1 cellular context compared by ENCODE assay signal in the genomic region with DNA sequence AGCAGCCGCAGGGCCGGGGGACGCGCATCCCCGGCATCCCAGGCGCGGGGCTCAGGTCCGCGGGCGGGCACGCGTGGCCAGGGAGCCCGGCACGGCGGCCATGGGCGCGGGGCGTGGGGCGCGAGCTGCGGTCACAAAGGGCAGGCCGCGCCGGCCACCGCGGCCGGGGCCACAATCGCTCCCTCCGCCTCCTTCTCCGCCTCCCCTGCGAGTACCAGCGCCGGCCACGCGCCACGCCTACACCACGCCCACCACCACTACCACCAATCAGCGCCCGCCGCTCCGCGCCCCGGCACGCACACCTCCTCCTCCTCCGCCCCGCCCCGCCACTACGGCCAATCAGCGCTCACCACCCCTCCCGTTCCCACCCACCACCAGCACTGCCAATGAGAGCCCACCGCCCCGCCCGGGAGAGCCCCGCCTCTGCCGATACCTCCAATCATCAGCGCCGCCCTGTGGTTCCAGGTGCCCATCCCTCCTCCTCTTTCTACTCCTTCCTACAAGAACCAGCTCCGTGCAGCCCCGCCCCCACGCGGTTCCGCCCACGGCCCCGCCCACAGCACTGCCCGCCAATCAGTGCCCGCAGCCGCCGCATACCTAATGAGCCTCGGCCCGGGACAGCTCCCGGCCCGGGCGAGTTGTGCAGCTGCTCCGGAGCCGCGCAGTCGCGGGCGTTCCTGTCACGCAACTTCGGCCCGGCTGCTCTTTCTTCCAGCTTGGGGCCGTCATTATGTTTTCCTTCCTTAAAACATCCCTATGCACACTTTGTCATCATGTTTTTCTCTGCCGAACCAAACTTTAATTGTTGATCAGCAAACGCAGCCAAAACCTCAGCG.
A peak's percentile ranks its signal among the peaks of the same experiment; 100 is the strongest.
TF ChIP-seq lines count a peak whose summit lies in the region.

A gene (minus strand): TSS at position 213 of the 836 bp plus-strand sequence. CDS start 232 bp downstream, outside the sequence.

TF ChIP-seq in HEK293, 187 proteins besides CTCF, POLR2A, EP300 and RAD21 (continued from another document):
- TF ChIP-seq, protein P1, sequence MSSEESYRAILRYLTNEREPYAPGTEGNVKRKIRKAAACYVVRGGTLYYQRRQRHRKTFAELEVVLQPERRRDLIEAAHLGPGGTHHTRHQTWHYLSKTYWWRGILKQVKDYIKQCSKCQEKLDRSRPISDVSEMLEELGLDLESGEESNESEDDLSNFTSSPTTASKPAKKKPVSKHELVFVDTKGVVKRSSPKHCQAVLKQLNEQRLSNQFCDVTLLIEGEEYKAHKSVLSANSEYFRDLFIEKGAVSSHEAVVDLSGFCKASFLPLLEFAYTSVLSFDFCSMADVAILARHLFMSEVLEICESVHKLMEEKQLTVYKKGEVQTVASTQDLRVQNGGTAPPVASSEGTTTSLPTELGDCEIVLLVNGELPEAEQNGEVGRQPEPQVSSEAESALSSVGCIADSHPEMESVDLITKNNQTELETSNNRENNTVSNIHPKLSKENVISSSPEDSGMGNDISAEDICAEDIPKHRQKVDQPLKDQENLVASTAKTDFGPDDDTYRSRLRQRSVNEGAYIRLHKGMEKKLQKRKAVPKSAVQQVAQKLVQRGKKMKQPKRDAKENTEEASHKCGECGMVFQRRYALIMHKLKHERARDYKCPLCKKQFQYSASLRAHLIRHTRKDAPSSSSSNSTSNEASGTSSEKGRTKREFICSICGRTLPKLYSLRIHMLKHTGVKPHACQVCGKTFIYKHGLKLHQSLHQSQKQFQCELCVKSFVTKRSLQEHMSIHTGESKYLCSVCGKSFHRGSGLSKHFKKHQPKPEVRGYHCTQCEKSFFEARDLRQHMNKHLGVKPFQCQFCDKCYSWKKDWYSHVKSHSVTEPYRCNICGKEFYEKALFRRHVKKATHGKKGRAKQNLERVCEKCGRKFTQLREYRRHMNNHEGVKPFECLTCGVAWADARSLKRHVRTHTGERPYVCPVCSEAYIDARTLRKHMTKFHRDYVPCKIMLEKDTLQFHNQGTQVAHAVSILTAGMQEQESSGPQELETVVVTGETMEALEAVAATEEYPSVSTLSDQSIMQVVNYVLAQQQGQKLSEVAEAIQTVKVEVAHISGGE (tag by site-specific recombination; conservative IDR thresholded peaks at IDR 0.05; ENCODE audit: low read depth) = peak; percentile 39; the same call in 1 of the 2 replicates
- TF ChIP-seq ZNF707 (tag by site-specific recombination; IDR thresholded peaks at IDR 0.05) (no peak), ZNF132 (tag by site-specific recombination; IDR thresholded peaks at IDR 0.05; ENCODE audit: borderline replicate concordance) (no peak), FEZF1 (tag by site-specific recombination; IDR thresholded peaks at IDR 0.05) (no peak; the same call in 1 of the 2 replicates), EGR2 (tag by site-specific recombination; IDR thresholded peaks at IDR 0.05; ENCODE audit: low read depth) (peak; percentile 96), YY2 (tag by site-specific recombination; IDR thresholded peaks at IDR 0.05) (no peak), SP2 (tag by site-specific recombination; IDR thresholded peaks at IDR 0.05) (peak; percentile 99), ZFP41 (tag by site-specific recombination; IDR thresholded peaks at IDR 0.05; ENCODE audit: borderline replicate concordance) (no peak), ZNF837 (tag by site-specific recombination; IDR thresholded peaks at IDR 0.05) (no peak), ZNF335 (tag by site-specific recombination; conservative IDR thresholded peaks at IDR 0.05) (peak; percentile 89), ZNF416 (tag by site-specific recombination; IDR thresholded peaks at IDR 0.05) (no peak), ZNF140 (tag by site-specific recombination; IDR thresholded peaks at IDR 0.05) (no peak), ZNF571 (tag by site-specific recombination; IDR thresholded peaks at IDR 0.05) (no peak), SP3 (tag by site-specific recombination; IDR thresholded peaks at IDR 0.05) (peak; percentile 99), ZEB2 (tag by site-specific recombination; IDR thresholded peaks at IDR 0.05) (peak; percentile 72), ZNF585B (tag by site-specific recombination; IDR thresholded peaks at IDR 0.05) (no peak), ZNF600 (tag by site-specific recombination; IDR thresholded peaks at IDR 0.05) (peak; percentile 98), ZNF473 (tag by site-specific recombination; IDR thresholded peaks at IDR 0.05) (no peak), KLF10 (tag by site-specific recombination; IDR thresholded peaks at IDR 0.05) (peak; percentile 99), KLF16 (tag by site-specific recombination; IDR thresholded peaks at IDR 0.05) (peak; percentile 32), HOXD13 (CRISPR knock-in tag; IDR thresholded peaks at IDR 0.05; ENCODE audit: borderline replicate concordance) (no peak), ZFHX2 (tag by site-specific recombination; conservative IDR thresholded peaks at IDR 0.05) (peak; percentile 97), ZNF24 (tag by site-specific recombination; IDR thresholded peaks at IDR 0.05) (0 out of 2 replicates have a peak, but pooled peaks have one; percentile 45), SP7 (tag by site-specific recombination; IDR thresholded peaks at IDR 0.05) (peak; percentile 58), ZNF596 (tag by site-specific recombination; IDR thresholded peaks at IDR 0.05) (no peak), KLF8 (tag by site-specific recombination; IDR thresholded peaks at IDR 0.05) (peak; percentile 93)
- TF ChIP-seq, protein P2, sequence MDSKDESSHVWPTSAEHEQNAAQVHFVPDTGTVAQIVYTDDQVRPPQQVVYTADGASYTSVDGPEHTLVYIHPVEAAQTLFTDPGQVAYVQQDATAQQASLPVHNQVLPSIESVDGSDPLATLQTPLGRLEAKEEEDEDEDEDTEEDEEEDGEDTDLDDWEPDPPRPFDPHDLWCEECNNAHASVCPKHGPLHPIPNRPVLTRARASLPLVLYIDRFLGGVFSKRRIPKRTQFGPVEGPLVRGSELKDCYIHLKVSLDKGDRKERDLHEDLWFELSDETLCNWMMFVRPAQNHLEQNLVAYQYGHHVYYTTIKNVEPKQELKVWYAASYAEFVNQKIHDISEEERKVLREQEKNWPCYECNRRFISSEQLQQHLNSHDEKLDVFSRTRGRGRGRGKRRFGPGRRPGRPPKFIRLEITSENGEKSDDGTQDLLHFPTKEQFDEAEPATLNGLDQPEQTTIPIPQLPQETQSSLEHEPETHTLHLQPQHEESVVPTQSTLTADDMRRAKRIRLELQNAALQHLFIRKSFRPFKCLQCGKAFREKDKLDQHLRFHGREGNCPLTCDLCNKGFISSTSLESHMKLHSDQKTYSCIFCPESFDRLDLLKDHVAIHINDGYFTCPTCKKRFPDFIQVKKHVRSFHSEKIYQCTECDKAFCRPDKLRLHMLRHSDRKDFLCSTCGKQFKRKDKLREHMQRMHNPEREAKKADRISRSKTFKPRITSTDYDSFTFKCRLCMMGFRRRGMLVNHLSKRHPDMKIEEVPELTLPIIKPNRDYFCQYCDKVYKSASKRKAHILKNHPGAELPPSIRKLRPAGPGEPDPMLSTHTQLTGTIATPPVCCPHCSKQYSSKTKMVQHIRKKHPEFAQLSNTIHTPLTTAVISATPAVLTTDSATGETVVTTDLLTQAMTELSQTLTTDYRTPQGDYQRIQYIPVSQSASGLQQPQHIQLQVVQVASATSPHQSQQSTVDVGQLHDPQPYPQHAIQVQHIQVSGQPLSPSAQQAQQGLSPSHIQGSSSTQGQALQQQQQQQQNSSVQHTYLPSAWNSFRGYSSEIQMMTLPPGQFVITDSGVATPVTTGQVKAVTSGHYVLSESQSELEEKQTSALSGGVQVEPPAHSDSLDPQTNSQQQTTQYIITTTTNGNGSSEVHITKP (tag by site-specific recombination; IDR thresholded peaks at IDR 0.05) = peak; percentile 53; the same call in 1 of the 2 replicates
- TF ChIP-seq, protein P3, sequence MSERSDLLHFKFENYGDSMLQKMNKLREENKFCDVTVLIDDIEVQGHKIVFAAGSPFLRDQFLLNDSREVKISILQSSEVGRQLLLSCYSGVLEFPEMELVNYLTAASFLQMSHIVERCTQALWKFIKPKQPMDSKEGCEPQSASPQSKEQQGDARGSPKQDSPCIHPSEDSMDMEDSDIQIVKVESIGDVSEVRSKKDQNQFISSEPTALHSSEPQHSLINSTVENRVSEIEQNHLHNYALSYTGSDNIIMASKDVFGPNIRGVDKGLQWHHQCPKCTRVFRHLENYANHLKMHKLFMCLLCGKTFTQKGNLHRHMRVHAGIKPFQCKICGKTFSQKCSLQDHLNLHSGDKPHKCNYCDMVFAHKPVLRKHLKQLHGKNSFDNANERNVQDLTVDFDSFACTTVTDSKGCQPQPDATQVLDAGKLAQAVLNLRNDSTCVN (tag by site-specific recombination; optimal IDR thresholded peaks at IDR 0.05) = peak; percentile 84
- TF ChIP-seq, protein P4, sequence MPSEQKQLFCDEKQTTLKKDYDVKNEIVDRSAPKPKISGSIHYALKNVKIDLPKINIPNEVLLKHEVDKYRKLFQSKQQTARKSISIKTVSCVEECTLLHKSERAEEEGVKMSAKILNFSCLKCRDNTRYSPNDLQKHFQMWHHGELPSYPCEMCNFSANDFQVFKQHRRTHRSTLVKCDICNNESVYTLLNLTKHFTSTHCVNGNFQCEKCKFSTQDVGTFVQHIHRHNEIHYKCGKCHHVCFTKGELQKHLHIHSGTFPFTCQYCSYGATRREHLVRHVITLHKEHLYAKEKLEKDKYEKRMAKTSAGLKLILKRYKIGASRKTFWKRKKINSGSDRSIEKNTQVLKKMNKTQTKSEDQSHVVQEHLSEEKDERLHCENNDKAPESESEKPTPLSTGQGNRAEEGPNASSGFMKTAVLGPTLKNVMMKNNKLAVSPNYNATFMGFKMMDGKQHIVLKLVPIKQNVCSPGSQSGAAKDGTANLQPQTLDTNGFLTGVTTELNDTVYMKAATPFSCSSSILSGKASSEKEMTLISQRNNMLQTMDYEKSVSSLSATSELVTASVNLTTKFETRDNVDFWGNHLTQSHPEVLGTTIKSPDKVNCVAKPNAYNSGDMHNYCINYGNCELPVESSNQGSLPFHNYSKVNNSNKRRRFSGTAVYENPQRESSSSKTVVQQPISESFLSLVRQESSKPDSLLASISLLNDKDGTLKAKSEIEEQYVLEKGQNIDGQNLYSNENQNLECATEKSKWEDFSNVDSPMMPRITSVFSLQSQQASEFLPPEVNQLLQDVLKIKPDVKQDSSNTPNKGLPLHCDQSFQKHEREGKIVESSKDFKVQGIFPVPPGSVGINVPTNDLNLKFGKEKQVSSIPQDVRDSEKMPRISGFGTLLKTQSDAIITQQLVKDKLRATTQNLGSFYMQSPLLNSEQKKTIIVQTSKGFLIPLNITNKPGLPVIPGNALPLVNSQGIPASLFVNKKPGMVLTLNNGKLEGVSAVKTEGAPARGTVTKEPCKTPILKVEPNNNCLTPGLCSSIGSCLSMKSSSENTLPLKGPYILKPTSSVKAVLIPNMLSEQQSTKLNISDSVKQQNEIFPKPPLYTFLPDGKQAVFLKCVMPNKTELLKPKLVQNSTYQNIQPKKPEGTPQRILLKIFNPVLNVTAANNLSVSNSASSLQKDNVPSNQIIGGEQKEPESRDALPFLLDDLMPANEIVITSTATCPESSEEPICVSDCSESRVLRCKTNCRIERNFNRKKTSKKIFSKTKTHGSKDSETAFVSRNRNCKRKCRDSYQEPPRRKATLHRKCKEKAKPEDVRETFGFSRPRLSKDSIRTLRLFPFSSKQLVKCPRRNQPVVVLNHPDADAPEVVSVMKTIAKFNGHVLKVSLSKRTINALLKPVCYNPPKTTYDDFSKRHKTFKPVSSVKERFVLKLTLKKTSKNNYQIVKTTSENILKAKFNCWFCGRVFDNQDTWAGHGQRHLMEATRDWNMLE (tag by site-specific recombination; conservative IDR thresholded peaks at IDR 0.05; ENCODE audit: low read depth) = no peak
- TF ChIP-seq, protein P5, sequence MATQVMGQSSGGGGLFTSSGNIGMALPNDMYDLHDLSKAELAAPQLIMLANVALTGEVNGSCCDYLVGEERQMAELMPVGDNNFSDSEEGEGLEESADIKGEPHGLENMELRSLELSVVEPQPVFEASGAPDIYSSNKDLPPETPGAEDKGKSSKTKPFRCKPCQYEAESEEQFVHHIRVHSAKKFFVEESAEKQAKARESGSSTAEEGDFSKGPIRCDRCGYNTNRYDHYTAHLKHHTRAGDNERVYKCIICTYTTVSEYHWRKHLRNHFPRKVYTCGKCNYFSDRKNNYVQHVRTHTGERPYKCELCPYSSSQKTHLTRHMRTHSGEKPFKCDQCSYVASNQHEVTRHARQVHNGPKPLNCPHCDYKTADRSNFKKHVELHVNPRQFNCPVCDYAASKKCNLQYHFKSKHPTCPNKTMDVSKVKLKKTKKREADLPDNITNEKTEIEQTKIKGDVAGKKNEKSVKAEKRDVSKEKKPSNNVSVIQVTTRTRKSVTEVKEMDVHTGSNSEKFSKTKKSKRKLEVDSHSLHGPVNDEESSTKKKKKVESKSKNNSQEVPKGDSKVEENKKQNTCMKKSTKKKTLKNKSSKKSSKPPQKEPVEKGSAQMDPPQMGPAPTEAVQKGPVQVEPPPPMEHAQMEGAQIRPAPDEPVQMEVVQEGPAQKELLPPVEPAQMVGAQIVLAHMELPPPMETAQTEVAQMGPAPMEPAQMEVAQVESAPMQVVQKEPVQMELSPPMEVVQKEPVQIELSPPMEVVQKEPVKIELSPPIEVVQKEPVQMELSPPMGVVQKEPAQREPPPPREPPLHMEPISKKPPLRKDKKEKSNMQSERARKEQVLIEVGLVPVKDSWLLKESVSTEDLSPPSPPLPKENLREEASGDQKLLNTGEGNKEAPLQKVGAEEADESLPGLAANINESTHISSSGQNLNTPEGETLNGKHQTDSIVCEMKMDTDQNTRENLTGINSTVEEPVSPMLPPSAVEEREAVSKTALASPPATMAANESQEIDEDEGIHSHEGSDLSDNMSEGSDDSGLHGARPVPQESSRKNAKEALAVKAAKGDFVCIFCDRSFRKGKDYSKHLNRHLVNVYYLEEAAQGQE (tag by site-specific recombination; IDR thresholded peaks at IDR 0.05) = peak; percentile 72
